20 cellular contexts compared by ENCODE assay signal in the genomic region with DNA sequence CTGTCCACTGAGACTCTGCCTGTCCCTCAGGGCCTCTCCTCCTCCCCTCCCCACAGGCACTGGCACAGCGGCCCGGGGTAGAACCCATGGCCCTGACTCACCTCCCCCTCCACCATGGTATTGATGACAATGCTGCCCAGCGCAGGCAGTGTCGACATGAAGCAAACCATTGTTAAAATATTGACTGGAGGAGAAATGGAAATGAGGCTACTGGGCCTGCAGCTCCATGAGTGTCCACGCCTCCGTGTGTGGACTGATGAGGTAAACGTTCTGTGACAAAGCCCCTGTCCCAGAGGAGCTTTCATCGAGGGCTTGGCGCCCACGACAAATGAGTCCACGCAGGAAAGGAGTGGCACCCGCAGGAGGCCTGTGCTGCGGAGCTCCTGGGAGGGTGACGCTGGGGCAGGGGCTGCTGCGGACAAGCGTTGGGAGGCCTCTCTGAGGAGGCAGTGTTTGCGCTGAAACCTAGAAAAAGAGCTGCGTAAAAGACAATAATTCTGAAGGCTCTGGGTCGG.
"Had no signal": no experiment of that assay in that cellular context is flagged by ENCODE, and none has a peak within 500 bp of the region (broad histone marks: within the 10 kb centered on the region; RNA-seq: fewer than 3 reads in every experiment).

No MANE protein-coding gene starts in this region.

- H3K36me3 ChIP-seq: brain microvascular endothelial cell, left ventricle myocardium inferior, tibial artery had no signal

- H3K36me3 Mint-ChIP-seq: activated naive CD4-positive, alpha-beta T cell treated with anti-CD3 and anti-CD28 coated beads, Interleukin-2, amount 50 U/mL, for 24 hours had no signal

- H3K27me3 Mint-ChIP-seq: activated naive CD4-positive, alpha-beta T cell treated with anti-CD3 and anti-CD28 coated beads, Interleukin-2, amount 50 U/mL, for 24 hours; stimulated activated naive CD8-positive, alpha-beta T cell treated with anti-CD3 and anti-CD28 coated beads, Interleukin-15, Interleukin-2, amounts not matched to agents 100 ng/mL and 50 ng/mL, for 24 hours had no signal

- H3K27ac ChIP-seq: brain microvascular endothelial cell, left ventricle myocardium inferior, tibial artery, VCaP had no signal

- H3K4me3 Mint-ChIP-seq: activated naive CD4-positive, alpha-beta T cell treated with anti-CD3 and anti-CD28 coated beads, Interleukin-2, amount 50 U/mL, for 24 hours; nephron progenitor cell; stimulated activated naive CD8-positive, alpha-beta T cell treated with anti-CD3 and anti-CD28 coated beads, Interleukin-15, Interleukin-2, amounts not matched to agents 100 ng/mL and 50 ng/mL, for 24 hours had no signal

- H3K4me3 ChIP-seq: left ventricle myocardium inferior, tibial artery had no signal

- H3K4me1 ChIP-seq: tibial artery had no signal

- ATAC-seq: esophagus mucosa, right cardiac atrium, SK-N-SH treated with all-trans-retinoic acid at 6 μM for 48 hours had no signal

- H3K27me3 ChIP-seq: brain microvascular endothelial cell had no signal

- DNase-seq: activated CD4-positive, alpha-beta T cell treated with anti-CD3 and anti-CD28 coated beads, Interleukin-2, amount 50 U/mL, for 1 hour; activated CD4-positive, CD25-positive, alpha-beta regulatory T cell treated with anti-CD3 and anti-CD28 coated beads, Interleukin-2, amount 50 U/mL, for 72 hours; activated gamma-delta T cell treated with Interleukin-2 at 50 U/mL for 16 hours; activated T-cell treated with anti-CD3 and anti-CD28 coated beads, Interleukin-2, amount 50 U/mL, for 1 hour; brain microvascular endothelial cell; dermis blood vessel endothelial cell; effector CD8-positive, alpha-beta T cell; foreskin melanocyte; left ventricle myocardium inferior; mammary epithelial cell; nephron progenitor cell; stimulated activated CD4-positive, alpha-beta T cell treated with anti-CD3 and anti-CD28 coated beads, Interleukin-12 subunit alpha, Interleukin-12 subunit beta, amount 100 ng/mL, for 4 hours; tibial artery had no signal

- H3K9me3 ChIP-seq: left ventricle myocardium inferior, tibial artery had no signal

- H3K27ac Mint-ChIP-seq: activated naive CD4-positive, alpha-beta T cell treated with anti-CD3 and anti-CD28 coated beads, Interleukin-2, amount 50 U/mL, for 24 hours; nephron progenitor cell; progenitor cell of endocrine pancreas; stimulated activated naive CD8-positive, alpha-beta T cell treated with anti-CD3 and anti-CD28 coated beads, Interleukin-15, Interleukin-2, amounts not matched to agents 100 ng/mL and 50 ng/mL, for 24 hours had no signal

- H3K4me1 Mint-ChIP-seq: activated naive CD4-positive, alpha-beta T cell treated with anti-CD3 and anti-CD28 coated beads, Interleukin-2, amount 50 U/mL, for 24 hours had no signal

- H3K9me3 Mint-ChIP-seq: activated naive CD4-positive, alpha-beta T cell treated with anti-CD3 and anti-CD28 coated beads, Interleukin-2, amount 50 U/mL, for 24 hours; nephron progenitor cell; stimulated activated naive CD8-positive, alpha-beta T cell treated with anti-CD3 and anti-CD28 coated beads, Interleukin-15, Interleukin-2, amounts not matched to agents 100 ng/mL and 50 ng/mL, for 24 hours had no signal
